ENCODE assay signal across 8 cellular contexts in the genomic region with DNA sequence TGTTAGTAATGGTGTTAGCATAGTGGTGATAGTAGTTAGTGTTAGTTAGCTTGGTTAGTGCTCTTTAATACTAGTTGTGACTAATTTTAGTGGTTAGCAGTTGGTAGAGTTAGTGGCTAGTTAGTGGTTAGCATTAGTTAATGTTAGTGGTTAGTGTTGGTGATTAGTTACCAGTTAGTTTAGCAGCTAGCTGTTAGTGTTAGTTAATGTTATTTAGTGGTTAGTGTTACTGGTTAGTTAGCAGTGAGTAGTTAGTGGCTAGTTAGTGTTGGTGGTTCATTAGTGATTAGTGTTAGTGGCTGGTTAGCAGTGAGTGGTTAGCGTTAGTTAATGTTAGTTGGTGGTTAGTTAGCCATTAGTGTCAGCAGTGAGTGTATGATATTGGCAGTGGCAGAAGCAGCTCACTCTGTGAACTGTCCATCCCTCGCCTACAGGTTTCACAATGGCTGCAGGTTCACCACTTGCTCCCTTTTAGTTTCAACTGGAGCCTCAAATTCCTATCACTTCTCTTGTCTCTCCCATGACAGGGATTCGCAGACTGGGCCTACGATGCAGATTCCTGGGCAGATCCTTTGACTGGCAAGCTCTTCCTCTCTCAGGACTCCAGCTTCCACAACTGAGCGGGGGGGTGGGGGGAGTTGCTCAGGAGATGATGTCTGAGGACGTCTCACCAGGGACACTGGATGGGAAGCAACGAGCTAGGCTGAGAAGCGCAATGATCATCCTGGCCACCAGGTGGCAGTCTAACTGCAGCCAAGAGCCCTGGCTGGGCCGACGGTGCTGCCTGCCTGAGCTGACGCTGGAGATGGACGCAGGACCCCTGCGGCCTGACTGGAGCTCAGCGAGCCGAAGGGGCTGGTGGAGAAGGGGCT. TPM values are rescaled to one million over a fixed set of nuclear protein-coding genes. Genes with fewer than 3 reads are reported as not detected.
DNase-seq lines count a peak whose midpoint lies in the region; ATAC-seq and TF ChIP-seq lines count a peak whose summit lies in the region.

No MANE protein-coding gene starts in this region.

- peak; percentile 98 for ATAC-seq in SK-N-SH treated with all-trans-retinoic acid at 6 μM for 48 hours
- ATAC-seq in psoas muscle: peak; percentile 82 to 94 (median 86)

- H3K27ac ChIP-seq in HEK293 (ENCODE audit: extremely low read depth, low read depth, low read length): no peak overlapping the region
- no peak overlapping the region for H3K27ac ChIP-seq in MM.1S (ENCODE audit: low read length)
- no peak overlapping the region for H3K27ac ChIP-seq in cardiac muscle cell
- no peak overlapping the region for H3K27ac ChIP-seq in psoas muscle

- peak overlapping the region; percentile 64 for H2AFZ ChIP-seq in MM.1S (ENCODE audit: low read length)

- intact Hi-C loops in psoas muscle (cut with DNase I): loop anchor here (5.0 to 10.0 kb wide), 2 partner anchors 649 to 752 kb away; no protein-coding TSS in a partner anchor

- H3K4me2 ChIP-seq in MM.1S (ENCODE audit: low read depth, low read length): peak overlapping the region; percentile 57

- TF ChIP-seq CTCF in GM12874 (IDR thresholded peaks at IDR 0.05; ENCODE audit: insufficient read depth, low read depth, low read length) (peak; percentile 96), HEK293 (tag by site-specific recombination; IDR thresholded peaks at IDR 0.05) (peak; percentile 85), MM.1S (IDR thresholded peaks at IDR 0.05; ENCODE audit: low read length) (peak; percentile 93), cardiac muscle cell (IDR thresholded peaks at IDR 0.05; ENCODE audit: low read depth, low read length) (peak; percentile 88), psoas muscle (IDR thresholded peaks at IDR 0.05) (peak; percentile 89)

- H3K79me2 ChIP-seq in MM.1S (ENCODE audit: low read length): no peaks in the 10 kb centered on the region

- POLR2A ChIA-PET in HEK293 (lab: Yijun Ruan, JAX): interaction anchor here (1.6 kb wide), 1 partner anchor 139 kb away, joined by 16 read pairs; no protein-coding TSS in a partner anchor

- H3K9me3 ChIP-seq in HEK293 (ENCODE audit: control insufficient read depth, insufficient read depth, low read depth, low read length) (no peaks in the 10 kb centered on the region), MM.1S (replicated peaks; ENCODE audit: insufficient read depth, low read length) (no peaks in the 10 kb centered on the region), cardiac muscle cell (ENCODE audit: low read depth) (no peaks in the 10 kb centered on the region), psoas muscle (no peaks in the 10 kb centered on the region)

- H3K36me3 ChIP-seq in HEK293 (ENCODE audit: control insufficient read depth in 2 of 2, insufficient read depth in 1 of 2, low read length in 2 of 2) (no peaks in the 10 kb centered on the region), MM.1S (replicated peaks; ENCODE audit: insufficient read depth, low read length) (no peaks in the 10 kb centered on the region), cardiac muscle cell (no peaks in the 10 kb centered on the region), psoas muscle (ENCODE audit: insufficient read depth in 1 of 2, low read depth in 1 of 2) (no peaks in the 10 kb centered on the region)

- peaks cover 26% of the 10 kb centered on the region for H3K27me3 Mint-ChIP-seq in activated naive CD8-positive, alpha-beta T cell

- no peaks in the 10 kb centered on the region for H3K9me3 Mint-ChIP-seq in activated naive CD8-positive, alpha-beta T cell (ENCODE audit: low read depth)

- H3K4me1 Mint-ChIP-seq in activated naive CD8-positive, alpha-beta T cell (ENCODE audit: low read depth): peaks cover 10% of the 10 kb centered on the region

- CTCF ChIA-PET in HEK293 (lab: Yijun Ruan, JAX): interaction anchor here (0.5 to 7.0 kb wide), 54 partner anchors 8 to 1020 kb away, joined by 3 to 373 read pairs (median 4); partner anchors contain the start of gene ADCYAP1R1

- H3K36me3 Mint-ChIP-seq in activated naive CD8-positive, alpha-beta T cell: no peaks in the 10 kb centered on the region

- H3K4me3 ChIP-seq in HEK293 (ENCODE audit: low read depth, low read length): no peak overlapping the region
- H3K4me3 ChIP-seq in MM.1S (ENCODE audit: low read length): no peak overlapping the region; the same call in 1 of the 2 replicates
- no peak overlapping the region for H3K4me3 ChIP-seq in cardiac muscle cell
- no peak overlapping the region for H3K4me3 ChIP-seq in psoas muscle

- no peak overlapping the region for H3K27ac Mint-ChIP-seq in activated naive CD8-positive, alpha-beta T cell

- H3K9me2 ChIP-seq in MM.1S (replicated peaks; ENCODE audit: insufficient read depth, low read length): no peaks in the 10 kb centered on the region

- H3F3A ChIP-seq in MM.1S (ENCODE audit: insufficient read depth, low read length): no peaks in the 10 kb centered on the region

- no peaks in the 10 kb centered on the region for H3K4me1 ChIP-seq in HEK293 (ENCODE audit: control insufficient read depth, insufficient read depth, low read length)
- H3K4me1 ChIP-seq in MM.1S (ENCODE audit: low read length): no peaks in the 10 kb centered on the region
- H3K4me1 ChIP-seq in cardiac muscle cell (ENCODE audit: low read depth): no peaks in the 10 kb centered on the region
- H3K4me1 ChIP-seq in psoas muscle: no peaks in the 10 kb centered on the region

- peak; percentile 77 for DNase-seq in MM.1S
- DNase-seq in cardiac muscle cell (ENCODE audit: low read depth in 1 of 2, low spot score in 1 of 2): peak; percentile 86 to 90
- peak; percentile 82 to 90 for DNase-seq in psoas muscle
- no peak for DNase-seq in cortex of kidney (lab: John Stamatoyannopoulos, UW)

- H4K20me1 ChIP-seq in MM.1S (ENCODE audit: insufficient read depth, low read length): no peaks in the 10 kb centered on the region

- peak overlapping the region; percentile 63 for H3K4me3 Mint-ChIP-seq in activated naive CD8-positive, alpha-beta T cell

- no peak overlapping the region for H3K9ac ChIP-seq in MM.1S (ENCODE audit: low read length)

- no peaks in the 10 kb centered on the region for H3K27me3 ChIP-seq in MM.1S (replicated peaks; ENCODE audit: insufficient read depth, low read length)
- peaks cover 49% of the 10 kb centered on the region for H3K27me3 ChIP-seq in cardiac muscle cell
- H3K27me3 ChIP-seq in psoas muscle (ENCODE audit: insufficient read depth in 3 of 3, low read length in 2 of 3): peaks cover 0 to 4% (median 2%) of the 10 kb centered on the region in 3 donors

- 8 to 11% (median 8%) methylated on average over 15 of the region's 15 CpGs for WGBS in psoas muscle, 3 donors

TF ChIP-seq in HEK293, 187 proteins besides CTCF, POLR2A, EP300 and RAD21 (continues in another document):
- TF ChIP-seq ZNF324 (tag by site-specific recombination; IDR thresholded peaks at IDR 0.05) (no peak), ZNF169 (tag by site-specific recombination; IDR thresholded peaks at IDR 0.05) (no peak), ZNF2 (tag by site-specific recombination; IDR thresholded peaks at IDR 0.05) (peak; percentile 25; the same call in 1 of the 2 replicates), ZNF624 (tag by site-specific recombination; IDR thresholded peaks at IDR 0.05) (no peak)
- TF ChIP-seq, protein P1, sequence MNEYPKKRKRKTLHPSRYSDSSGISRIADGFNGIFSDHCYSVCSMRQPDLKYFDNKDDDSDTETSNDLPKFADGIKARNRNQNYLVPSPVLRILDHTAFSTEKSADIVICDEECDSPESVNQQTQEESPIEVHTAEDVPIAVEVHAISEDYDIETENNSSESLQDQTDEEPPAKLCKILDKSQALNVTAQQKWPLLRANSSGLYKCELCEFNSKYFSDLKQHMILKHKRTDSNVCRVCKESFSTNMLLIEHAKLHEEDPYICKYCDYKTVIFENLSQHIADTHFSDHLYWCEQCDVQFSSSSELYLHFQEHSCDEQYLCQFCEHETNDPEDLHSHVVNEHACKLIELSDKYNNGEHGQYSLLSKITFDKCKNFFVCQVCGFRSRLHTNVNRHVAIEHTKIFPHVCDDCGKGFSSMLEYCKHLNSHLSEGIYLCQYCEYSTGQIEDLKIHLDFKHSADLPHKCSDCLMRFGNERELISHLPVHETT (tag by site-specific recombination; IDR thresholded peaks at IDR 0.05): no peak

TF ChIP-seq in SK-N-SH treated with all-trans-retinoic acid at 6 μM for 48 hours, 23 proteins besides CTCF, POLR2A, EP300 and RAD21 (continues in another document):
- TF ChIP-seq PPARA (CRISPR knock-in tag; IDR thresholded peaks at IDR 0.05; ENCODE audit: borderline replicate concordance) (no peak), ZNF565 (CRISPR knock-in tag; conservative IDR thresholded peaks at IDR 0.05; ENCODE audit: low read depth) (no peak), ZFP30 (CRISPR knock-in tag; IDR thresholded peaks at IDR 0.05) (no peak), OSR1 (CRISPR knock-in tag; IDR thresholded peaks at IDR 0.05) (no peak), RARB (CRISPR knock-in tag; IDR thresholded peaks at IDR 0.05) (no peak), TOX (CRISPR knock-in tag; IDR thresholded peaks at IDR 0.05; ENCODE audit: borderline replicate concordance) (no peak), ISL1 (CRISPR knock-in tag; IDR thresholded peaks at IDR 0.05) (no peak), ZC3H10 (CRISPR knock-in tag; IDR thresholded peaks at IDR 0.05) (no peak), BACH2 (CRISPR knock-in tag; IDR thresholded peaks at IDR 0.05; ENCODE audit: borderline replicate concordance) (no peak)
- TF ChIP-seq, protein P2, sequence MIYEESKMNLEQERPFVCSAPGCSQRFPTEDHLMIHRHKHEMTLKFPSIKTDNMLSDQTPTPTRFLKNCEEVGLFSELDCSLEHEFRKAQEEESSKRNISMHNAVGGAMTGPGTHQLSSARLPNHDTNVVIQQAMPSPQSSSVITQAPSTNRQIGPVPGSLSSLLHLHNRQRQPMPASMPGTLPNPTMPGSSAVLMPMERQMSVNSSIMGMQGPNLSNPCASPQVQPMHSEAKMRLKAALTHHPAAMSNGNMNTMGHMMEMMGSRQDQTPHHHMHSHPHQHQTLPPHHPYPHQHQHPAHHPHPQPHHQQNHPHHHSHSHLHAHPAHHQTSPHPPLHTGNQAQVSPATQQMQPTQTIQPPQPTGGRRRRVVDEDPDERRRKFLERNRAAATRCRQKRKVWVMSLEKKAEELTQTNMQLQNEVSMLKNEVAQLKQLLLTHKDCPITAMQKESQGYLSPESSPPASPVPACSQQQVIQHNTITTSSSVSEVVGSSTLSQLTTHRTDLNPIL (CRISPR knock-in tag; IDR thresholded peaks at IDR 0.05; ENCODE audit: low read depth): no peak

RNA-seq across cellular contexts. Expression of gene GHRHR, which starts 19.5 kb away (rescaled TPM):
- total RNA-seq in cardiac muscle cell (not detected in 2 replicates), psoas muscle (not detected)
- polyA plus RNA-seq in cardiac muscle cell (not detected in 2 replicates), psoas muscle (under 1 TPM in 2 of 3 donors, not detected in 1; 0.03 to 0.16 TPM)
